In the genomic region with DNA sequence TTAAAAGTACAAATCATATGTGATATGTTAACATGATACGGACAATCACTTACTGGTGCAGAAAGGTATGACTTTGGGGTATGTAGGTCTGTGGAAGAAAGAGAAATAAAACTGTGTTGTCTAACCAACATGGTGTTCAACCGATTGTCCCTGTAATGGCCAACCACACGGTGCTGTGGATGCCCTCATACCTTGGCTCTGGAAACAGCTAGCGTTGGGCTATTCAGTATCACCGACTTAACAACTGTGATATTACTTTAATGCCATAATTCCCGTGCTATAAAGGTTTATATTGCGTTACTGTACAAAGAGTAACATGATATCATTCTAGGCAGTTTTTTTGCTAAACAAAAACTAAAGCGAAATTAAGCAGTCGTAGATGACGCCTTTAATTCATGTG, we compare ENCODE assay signal across 24 cellular contexts.
"Had no signal": no experiment of that assay in that cellular context is flagged by ENCODE, and none has a peak within 500 bp of the region (broad histone marks: within the 10 kb centered on the region; RNA-seq: fewer than 3 reads in every experiment).

No MANE protein-coding gene starts in this region.

- H3K27me3 ChIP-seq: breast epithelium had no signal

- H3K4me1 ChIP-seq: breast epithelium had no signal

- H3K27ac ChIP-seq: breast epithelium, SK-N-MC had no signal

- H3K36me3 ChIP-seq: breast epithelium had no signal

- H3K9me3 ChIP-seq: breast epithelium had no signal

- H3K4me3 ChIP-seq: breast epithelium, SK-N-MC had no signal

- DNase-seq: activated B cell treated with CpG ODN at 0.5 μM for 24 hours; activated CD4-positive, alpha-beta T cell treated with anti-CD3 and anti-CD28 coated beads for 1 hour; activated CD4-positive, alpha-beta T cell treated with anti-CD3 and anti-CD28 coated beads, Interleukin-2, amount 10 ng/mL, durations not matched to agents 24 days and 14 days; activated CD4-positive, alpha-beta T cell treated with anti-CD3 and anti-CD28 coated beads, Interleukin-2, amount 50 U/mL, for 48 hours; activated CD8-positive, alpha-beta memory T cell treated with anti-CD3 and anti-CD28 coated beads, Interleukin-2, amount 10 ng/mL, durations not matched to agents 7 days and 5 days; activated effector memory CD4-positive, alpha-beta T cell treated with Interleukin-2 at 50 U/mL for 16 hours; activated naive CD4-positive, alpha-beta T cell; activated T-cell treated with anti-CD3 and anti-CD28 coated beads, Interleukin-2, amount 50 U/mL, for 24 hours; aorta; caudate nucleus; MM.1S; NCI-H1105 treated with DMSO at 0.1 percent for 48 hours; NCI-H1694 treated with DMSO at 0.1 percent for 48 hours; NCI-H2171 treated with DMSO at 0.1 percent for 48 hours; NCI-H226; NCI-H510A; NCI-H526 treated with DMSO at 0.1 percent for 48 hours; NCI-H82; RPMI8226; T-cell; T-helper 2 cell; T1000 had no signal
